ENCODE assay signal across 1 cellular context in the genomic region with DNA sequence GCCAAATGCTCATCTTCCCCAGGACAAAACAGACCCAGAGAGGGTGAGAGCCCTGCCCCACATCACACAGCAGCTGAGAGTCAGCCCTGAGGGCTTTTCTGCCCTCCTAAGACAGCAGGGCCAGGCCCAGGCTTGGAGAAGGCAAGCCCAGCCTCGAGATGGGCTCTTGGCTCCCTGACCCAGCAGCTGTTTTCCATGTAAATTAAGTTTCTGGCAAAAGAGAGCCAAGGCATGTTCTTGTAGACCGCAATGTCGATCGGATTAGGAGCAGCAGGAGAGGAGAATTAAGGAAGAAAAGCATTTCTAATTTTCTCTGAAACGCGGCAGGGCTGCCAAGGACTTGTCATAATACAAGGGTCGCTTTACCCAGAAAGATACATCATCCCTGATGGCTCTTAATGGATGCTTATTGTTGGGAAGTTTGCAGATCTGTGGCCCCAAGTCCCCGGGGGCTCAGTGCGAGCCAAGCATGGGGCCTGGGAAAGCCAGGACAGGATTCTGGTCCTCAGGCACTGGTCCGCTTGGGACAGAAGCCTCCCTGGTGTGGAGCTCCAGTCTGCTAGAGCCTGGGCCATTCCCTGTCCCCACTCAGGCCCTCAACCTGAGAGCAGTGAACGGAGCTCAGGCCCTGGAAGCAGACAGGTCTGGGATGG.
TF ChIP-seq lines count a peak whose summit lies in the region.

No MANE protein-coding gene starts in this region.

TF ChIP-seq in K562, 482 proteins besides CTCF, POLR2A, EP300 and RAD21 (continued from another document):
- TF ChIP-seq, protein P1, sequence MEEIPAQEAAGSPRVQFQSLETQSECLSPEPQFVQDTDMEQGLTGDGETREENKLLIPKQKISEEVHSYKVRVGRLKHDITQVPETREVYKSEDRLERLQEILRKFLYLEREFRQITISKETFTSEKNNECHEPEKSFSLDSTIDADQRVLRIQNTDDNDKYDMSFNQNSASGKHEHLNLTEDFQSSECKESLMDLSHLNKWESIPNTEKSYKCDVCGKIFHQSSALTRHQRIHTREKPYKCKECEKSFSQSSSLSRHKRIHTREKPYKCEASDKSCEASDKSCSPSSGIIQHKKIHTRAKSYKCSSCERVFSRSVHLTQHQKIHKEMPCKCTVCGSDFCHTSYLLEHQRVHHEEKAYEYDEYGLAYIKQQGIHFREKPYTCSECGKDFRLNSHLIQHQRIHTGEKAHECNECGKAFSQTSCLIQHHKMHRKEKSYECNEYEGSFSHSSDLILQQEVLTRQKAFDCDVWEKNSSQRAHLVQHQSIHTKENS (CRISPR knock-in tag; IDR thresholded peaks at IDR 0.05), result no peak
TF ChIP-seq in K562: peak in this region for 1.
